Comparison of ENCODE assay signal across 2 cellular contexts in the genomic region with DNA sequence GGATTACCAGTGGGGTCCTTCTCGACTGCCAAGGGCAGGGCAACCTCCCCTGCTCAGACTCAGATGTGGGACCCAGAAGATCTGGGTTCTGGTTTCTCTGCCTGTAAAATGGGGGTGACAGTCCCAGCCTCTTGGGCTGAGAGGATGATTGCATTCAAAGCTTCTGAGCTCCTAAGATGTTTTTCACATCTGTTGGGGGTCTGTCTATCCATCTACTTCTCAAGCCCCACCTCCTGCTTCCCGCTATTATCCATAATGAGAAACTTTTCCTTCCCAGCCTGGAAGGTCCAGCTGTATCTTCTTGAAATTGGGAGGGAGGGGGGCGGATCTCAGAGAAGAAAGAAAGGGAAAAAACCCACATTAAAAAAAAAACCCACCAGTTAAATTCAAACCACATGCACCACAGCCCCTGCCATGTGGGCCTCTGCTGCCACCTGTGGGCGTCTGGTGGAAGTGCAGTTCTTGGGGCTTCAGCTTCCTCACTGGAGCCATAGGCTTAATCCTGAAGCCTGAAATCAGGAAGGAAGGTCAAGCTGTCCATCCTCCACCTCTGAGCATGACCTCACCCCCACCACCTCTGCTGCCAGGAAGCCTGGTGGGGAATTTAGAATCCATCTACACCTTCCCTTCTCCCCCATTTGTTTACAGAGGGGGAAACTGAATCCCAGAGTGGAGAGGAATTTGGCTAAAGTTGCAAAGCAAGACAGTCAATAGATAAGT.
TF ChIP-seq lines count a peak whose summit lies in the region.

No MANE protein-coding gene starts in this region.

TF ChIP-seq in GM12891, 5 proteins besides CTCF, POLR2A, EP300 and RAD21:
- TF ChIP-seq TAF1 (IDR thresholded peaks at IDR 0.05; ENCODE audit: low read depth, low read length) (no peak), SPI1 (IDR thresholded peaks at IDR 0.05; ENCODE audit: low read depth, low read length) (peak; percentile 39; the same call in 1 of the 2 replicates), POU2F2 (IDR thresholded peaks at IDR 0.05; ENCODE audit: low read depth, low read length) (peak; percentile 73; the same call in 1 of the 2 replicates), PAX5 (IDR thresholded peaks at IDR 0.05; ENCODE audit: insufficient read depth, low read length, severe bottlenecking) (no peak), POLR2AphosphoS5 (IDR thresholded peaks at IDR 0.05; ENCODE audit: low read depth, low read length) (no peak)

TF ChIP-seq in GM12878, 131 proteins besides CTCF, POLR2A, EP300 and RAD21 (continues in another document):
- TF ChIP-seq SREBF2 (IDR thresholded peaks at IDR 0.05; ENCODE audit: low read length) = no peak
- TF ChIP-seq, protein P1, sequence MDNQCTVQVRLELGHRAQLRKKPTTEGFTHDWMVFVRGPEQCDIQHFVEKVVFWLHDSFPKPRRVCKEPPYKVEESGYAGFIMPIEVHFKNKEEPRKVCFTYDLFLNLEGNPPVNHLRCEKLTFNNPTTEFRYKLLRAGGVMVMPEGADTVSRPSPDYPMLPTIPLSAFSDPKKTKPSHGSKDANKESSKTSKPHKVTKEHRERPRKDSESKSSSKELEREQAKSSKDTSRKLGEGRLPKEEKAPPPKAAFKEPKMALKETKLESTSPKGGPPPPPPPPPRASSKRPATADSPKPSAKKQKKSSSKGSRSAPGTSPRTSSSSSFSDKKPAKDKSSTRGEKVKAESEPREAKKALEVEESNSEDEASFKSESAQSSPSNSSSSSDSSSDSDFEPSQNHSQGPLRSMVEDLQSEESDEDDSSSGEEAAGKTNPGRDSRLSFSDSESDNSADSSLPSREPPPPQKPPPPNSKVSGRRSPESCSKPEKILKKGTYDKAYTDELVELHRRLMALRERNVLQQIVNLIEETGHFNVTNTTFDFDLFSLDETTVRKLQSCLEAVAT (IDR thresholded peaks at IDR 0.05) = peak; percentile 87
- TF ChIP-seq, protein P2, sequence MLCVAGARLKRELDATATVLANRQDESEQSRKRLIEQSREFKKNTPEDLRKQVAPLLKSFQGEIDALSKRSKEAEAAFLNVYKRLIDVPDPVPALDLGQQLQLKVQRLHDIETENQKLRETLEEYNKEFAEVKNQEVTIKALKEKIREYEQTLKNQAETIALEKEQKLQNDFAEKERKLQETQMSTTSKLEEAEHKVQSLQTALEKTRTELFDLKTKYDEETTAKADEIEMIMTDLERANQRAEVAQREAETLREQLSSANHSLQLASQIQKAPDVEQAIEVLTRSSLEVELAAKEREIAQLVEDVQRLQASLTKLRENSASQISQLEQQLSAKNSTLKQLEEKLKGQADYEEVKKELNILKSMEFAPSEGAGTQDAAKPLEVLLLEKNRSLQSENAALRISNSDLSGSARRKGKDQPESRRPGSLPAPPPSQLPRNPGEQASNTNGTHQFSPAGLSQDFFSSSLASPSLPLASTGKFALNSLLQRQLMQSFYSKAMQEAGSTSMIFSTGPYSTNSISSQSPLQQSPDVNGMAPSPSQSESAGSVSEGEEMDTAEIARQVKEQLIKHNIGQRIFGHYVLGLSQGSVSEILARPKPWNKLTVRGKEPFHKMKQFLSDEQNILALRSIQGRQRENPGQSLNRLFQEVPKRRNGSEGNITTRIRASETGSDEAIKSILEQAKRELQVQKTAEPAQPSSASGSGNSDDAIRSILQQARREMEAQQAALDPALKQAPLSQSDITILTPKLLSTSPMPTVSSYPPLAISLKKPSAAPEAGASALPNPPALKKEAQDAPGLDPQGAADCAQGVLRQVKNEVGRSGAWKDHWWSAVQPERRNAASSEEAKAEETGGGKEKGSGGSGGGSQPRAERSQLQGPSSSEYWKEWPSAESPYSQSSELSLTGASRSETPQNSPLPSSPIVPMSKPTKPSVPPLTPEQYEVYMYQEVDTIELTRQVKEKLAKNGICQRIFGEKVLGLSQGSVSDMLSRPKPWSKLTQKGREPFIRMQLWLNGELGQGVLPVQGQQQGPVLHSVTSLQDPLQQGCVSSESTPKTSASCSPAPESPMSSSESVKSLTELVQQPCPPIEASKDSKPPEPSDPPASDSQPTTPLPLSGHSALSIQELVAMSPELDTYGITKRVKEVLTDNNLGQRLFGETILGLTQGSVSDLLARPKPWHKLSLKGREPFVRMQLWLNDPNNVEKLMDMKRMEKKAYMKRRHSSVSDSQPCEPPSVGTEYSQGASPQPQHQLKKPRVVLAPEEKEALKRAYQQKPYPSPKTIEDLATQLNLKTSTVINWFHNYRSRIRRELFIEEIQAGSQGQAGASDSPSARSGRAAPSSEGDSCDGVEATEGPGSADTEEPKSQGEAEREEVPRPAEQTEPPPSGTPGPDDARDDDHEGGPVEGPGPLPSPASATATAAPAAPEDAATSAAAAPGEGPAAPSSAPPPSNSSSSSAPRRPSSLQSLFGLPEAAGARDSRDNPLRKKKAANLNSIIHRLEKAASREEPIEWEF (IDR thresholded peaks at IDR 0.05; ENCODE audit: insufficient replicate concordance, low read depth, low read length) = peak; percentile 15
- TF ChIP-seq MTA2 (IDR thresholded peaks at IDR 0.05; ENCODE audit: low read depth) = 0 out of 2 replicates have a peak, but pooled peaks have one; percentile 3
- TF ChIP-seq MXI1 (IDR thresholded peaks at IDR 0.05; ENCODE audit: low read depth, low read length) = peak; percentile 65
- TF ChIP-seq, protein P3, sequence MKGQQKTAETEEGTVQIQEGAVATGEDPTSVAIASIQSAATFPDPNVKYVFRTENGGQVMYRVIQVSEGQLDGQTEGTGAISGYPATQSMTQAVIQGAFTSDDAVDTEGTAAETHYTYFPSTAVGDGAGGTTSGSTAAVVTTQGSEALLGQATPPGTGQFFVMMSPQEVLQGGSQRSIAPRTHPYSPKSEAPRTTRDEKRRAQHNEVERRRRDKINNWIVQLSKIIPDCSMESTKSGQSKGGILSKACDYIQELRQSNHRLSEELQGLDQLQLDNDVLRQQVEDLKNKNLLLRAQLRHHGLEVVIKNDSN (IDR thresholded peaks at IDR 0.05; ENCODE audit: borderline replicate concordance, extremely low read length, insufficient read depth, low read depth, low read length) = no peak
- TF ChIP-seq ESRRA (IDR thresholded peaks at IDR 0.05; ENCODE audit: low read length) = peak; percentile 65; the same call in 1 of the 2 replicates
- no peak for TF ChIP-seq ZSCAN29 (IDR thresholded peaks at IDR 0.05)
- peak; percentile 31 to 55; a peak in 2 of 4 replicates for TF ChIP-seq IKZF2 (IDR thresholded peaks at IDR 0.05)
- peak; percentile 75 for TF ChIP-seq YY1 (IDR thresholded peaks at IDR 0.05; ENCODE audit: low read depth, low read length)
- TF ChIP-seq RELA (IDR thresholded peaks at IDR 0.05; ENCODE audit: borderline replicate concordance, partially characterized antibody) = peak; percentile 37
- TF ChIP-seq, protein P4, sequence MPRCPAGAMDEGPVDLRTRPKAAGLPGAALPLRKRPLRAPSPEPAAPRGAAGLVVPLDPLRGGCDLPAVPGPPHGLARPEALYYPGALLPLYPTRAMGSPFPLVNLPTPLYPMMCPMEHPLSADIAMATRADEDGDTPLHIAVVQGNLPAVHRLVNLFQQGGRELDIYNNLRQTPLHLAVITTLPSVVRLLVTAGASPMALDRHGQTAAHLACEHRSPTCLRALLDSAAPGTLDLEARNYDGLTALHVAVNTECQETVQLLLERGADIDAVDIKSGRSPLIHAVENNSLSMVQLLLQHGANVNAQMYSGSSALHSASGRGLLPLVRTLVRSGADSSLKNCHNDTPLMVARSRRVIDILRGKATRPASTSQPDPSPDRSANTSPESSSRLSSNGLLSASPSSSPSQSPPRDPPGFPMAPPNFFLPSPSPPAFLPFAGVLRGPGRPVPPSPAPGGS (IDR thresholded peaks at IDR 0.05; ENCODE audit: borderline replicate concordance, insufficient read depth, low read depth, low read length, poor library complexity, severe bottlenecking) = no peak
- TF ChIP-seq ZNF622 (IDR thresholded peaks at IDR 0.05) = no peak
- TF ChIP-seq, protein P5, sequence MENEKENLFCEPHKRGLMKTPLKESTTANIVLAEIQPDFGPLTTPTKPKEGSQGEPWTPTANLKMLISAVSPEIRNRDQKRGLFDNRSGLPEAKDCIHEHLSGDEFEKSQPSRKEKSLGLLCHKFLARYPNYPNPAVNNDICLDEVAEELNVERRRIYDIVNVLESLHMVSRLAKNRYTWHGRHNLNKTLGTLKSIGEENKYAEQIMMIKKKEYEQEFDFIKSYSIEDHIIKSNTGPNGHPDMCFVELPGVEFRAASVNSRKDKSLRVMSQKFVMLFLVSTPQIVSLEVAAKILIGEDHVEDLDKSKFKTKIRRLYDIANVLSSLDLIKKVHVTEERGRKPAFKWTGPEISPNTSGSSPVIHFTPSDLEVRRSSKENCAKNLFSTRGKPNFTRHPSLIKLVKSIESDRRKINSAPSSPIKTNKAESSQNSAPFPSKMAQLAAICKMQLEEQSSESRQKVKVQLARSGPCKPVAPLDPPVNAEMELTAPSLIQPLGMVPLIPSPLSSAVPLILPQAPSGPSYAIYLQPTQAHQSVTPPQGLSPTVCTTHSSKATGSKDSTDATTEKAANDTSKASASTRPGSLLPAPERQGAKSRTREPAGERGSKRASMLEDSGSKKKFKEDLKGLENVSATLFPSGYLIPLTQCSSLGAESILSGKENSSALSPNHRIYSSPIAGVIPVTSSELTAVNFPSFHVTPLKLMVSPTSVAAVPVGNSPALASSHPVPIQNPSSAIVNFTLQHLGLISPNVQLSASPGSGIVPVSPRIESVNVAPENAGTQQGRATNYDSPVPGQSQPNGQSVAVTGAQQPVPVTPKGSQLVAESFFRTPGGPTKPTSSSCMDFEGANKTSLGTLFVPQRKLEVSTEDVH (IDR thresholded peaks at IDR 0.05; ENCODE audit: low read depth, partially characterized antibody) = no peak
- no peak for TF ChIP-seq NFYA (IDR thresholded peaks at IDR 0.05; ENCODE audit: borderline replicate concordance, low read depth, low read length)
- no peak for TF ChIP-seq MTA3 (IDR thresholded peaks at IDR 0.05; ENCODE audit: borderline replicate concordance, low read length)
- TF ChIP-seq, protein P6, sequence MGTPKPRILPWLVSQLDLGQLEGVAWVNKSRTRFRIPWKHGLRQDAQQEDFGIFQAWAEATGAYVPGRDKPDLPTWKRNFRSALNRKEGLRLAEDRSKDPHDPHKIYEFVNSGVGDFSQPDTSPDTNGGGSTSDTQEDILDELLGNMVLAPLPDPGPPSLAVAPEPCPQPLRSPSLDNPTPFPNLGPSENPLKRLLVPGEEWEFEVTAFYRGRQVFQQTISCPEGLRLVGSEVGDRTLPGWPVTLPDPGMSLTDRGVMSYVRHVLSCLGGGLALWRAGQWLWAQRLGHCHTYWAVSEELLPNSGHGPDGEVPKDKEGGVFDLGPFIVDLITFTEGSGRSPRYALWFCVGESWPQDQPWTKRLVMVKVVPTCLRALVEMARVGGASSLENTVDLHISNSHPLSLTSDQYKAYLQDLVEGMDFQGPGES (IDR thresholded peaks at IDR 0.05) = no peak
- TF ChIP-seq, protein P7, sequence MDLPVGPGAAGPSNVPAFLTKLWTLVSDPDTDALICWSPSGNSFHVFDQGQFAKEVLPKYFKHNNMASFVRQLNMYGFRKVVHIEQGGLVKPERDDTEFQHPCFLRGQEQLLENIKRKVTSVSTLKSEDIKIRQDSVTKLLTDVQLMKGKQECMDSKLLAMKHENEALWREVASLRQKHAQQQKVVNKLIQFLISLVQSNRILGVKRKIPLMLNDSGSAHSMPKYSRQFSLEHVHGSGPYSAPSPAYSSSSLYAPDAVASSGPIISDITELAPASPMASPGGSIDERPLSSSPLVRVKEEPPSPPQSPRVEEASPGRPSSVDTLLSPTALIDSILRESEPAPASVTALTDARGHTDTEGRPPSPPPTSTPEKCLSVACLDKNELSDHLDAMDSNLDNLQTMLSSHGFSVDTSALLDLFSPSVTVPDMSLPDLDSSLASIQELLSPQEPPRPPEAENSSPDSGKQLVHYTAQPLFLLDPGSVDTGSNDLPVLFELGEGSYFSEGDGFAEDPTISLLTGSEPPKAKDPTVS (IDR thresholded peaks at IDR 0.05; ENCODE audit: low read depth, low read length) = no peak
- TF ChIP-seq SIN3A (IDR thresholded peaks at IDR 0.05; ENCODE audit: low read depth, low read length) = no peak
- TF ChIP-seq ZNF217 (IDR thresholded peaks at IDR 0.05) = no peak
- TF ChIP-seq JUNB (IDR thresholded peaks at IDR 0.05) = no peak
- no peak for TF ChIP-seq ASH2L (IDR thresholded peaks at IDR 0.05; ENCODE audit: borderline replicate concordance, low read depth)
- TF ChIP-seq, protein P8, sequence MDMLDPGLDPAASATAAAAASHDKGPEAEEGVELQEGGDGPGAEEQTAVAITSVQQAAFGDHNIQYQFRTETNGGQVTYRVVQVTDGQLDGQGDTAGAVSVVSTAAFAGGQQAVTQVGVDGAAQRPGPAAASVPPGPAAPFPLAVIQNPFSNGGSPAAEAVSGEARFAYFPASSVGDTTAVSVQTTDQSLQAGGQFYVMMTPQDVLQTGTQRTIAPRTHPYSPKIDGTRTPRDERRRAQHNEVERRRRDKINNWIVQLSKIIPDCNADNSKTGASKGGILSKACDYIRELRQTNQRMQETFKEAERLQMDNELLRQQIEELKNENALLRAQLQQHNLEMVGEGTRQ (IDR thresholded peaks at IDR 0.05; ENCODE audit: borderline replicate concordance, low read depth, low read length) = no peak
- no peak; the same call in 1 of the 2 replicates for TF ChIP-seq HDGF (IDR thresholded peaks at IDR 0.05)
- TF ChIP-seq SREBF1 (IDR thresholded peaks at IDR 0.05; ENCODE audit: low read length) = no peak
- no peak for TF ChIP-seq MYC (IDR thresholded peaks at IDR 0.05; ENCODE audit: insufficient read depth, insufficient read length, insufficient replicate concordance, low read length, severe bottlenecking)
- TF ChIP-seq DPF2 (IDR thresholded peaks at IDR 0.05) = no peak
- TF ChIP-seq, protein P9, sequence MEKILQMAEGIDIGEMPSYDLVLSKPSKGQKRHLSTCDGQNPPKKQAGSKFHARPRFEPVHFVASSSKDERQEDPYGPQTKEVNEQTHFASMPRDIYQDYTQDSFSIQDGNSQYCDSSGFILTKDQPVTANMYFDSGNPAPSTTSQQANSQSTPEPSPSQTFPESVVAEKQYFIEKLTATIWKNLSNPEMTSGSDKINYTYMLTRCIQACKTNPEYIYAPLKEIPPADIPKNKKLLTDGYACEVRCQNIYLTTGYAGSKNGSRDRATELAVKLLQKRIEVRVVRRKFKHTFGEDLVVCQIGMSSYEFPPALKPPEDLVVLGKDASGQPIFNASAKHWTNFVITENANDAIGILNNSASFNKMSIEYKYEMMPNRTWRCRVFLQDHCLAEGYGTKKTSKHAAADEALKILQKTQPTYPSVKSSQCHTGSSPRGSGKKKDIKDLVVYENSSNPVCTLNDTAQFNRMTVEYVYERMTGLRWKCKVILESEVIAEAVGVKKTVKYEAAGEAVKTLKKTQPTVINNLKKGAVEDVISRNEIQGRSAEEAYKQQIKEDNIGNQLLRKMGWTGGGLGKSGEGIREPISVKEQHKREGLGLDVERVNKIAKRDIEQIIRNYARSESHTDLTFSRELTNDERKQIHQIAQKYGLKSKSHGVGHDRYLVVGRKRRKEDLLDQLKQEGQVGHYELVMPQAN (conservative IDR thresholded peaks at IDR 0.05) = no peak
- TF ChIP-seq NR2C2 (IDR thresholded peaks at IDR 0.05; ENCODE audit: borderline replicate concordance, control insufficient read depth, insufficient read length, low read depth) = no peak
- TF ChIP-seq BCL11A (IDR thresholded peaks at IDR 0.05; ENCODE audit: low read depth, low read length) = no peak
- TF ChIP-seq YBX1 (IDR thresholded peaks at IDR 0.05) = no peak
- no peak for TF ChIP-seq ZBED1 (IDR thresholded peaks at IDR 0.05; ENCODE audit: borderline replicate concordance)
- TF ChIP-seq FOXK2 (IDR thresholded peaks at IDR 0.05) = no peak
- no peak; the same call in 1 of the 2 replicates for TF ChIP-seq BRCA1 (IDR thresholded peaks at IDR 0.05; ENCODE audit: low read depth, low read length)
